8 cellular contexts compared by ENCODE assay signal in the genomic region with DNA sequence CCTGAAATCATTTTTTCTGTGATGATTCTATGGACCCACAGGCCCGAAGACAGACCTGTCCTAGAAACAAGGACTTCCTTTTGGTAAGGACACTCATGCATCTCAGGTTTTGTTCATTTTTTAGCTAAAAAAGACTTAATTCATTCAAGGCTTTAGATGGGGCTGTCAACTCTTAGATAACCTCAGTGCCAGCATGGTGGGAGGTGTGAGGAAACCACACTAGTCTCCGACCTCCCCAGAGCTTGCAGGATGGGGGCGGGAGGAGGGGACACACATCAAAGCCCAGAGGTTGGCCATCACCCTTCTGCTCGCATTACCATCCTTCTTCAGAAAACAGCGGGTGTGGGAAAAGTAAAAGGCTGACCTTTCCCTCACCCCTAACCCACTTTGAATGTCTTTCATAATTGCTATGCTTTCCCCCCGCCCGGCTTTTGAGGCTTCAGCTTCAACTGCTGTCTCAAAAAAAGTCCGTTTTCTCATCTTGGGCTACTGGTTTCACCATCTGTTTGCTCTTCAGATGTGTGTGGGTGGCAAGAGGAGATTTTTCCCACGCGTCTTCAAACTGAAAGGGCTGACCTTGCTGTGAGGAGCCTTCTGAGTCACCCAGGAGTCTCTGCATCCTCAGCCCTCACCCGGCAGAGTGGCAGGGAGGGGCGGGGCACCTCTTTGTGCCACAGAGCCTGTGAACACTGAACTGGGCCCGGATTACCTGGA. TPM values are rescaled to one million over a fixed set of nuclear protein-coding genes. Genes with fewer than 3 reads are reported as not detected.
DNase-seq lines count a peak whose midpoint lies in the region; ATAC-seq and TF ChIP-seq lines count a peak whose summit lies in the region.
"Had no signal": no experiment of that assay in that cellular context is flagged by ENCODE, and none has a peak within 500 bp of the region (broad histone marks: within the 10 kb centered on the region; RNA-seq: fewer than 3 reads in every experiment).

No MANE protein-coding gene starts in this region.

- peak overlapping the region; percentile 17 for H3K27ac ChIP-seq in RWPE1
- H3K27ac ChIP-seq: gastrocnemius medialis had no signal

- DNase-seq in RWPE1 (ENCODE audit: low spot score) (peak; percentile 71), mucosa of descending colon (peak; percentile 38 to 64 (median 54)), SK-N-DZ (ENCODE audit: low spot score) (no peak)
- peak; percentile 82 for DNase-seq in stimulated activated naive CD8-positive, alpha-beta T cell treated with anti-CD3 and anti-CD28 coated beads, Interleukin-15, Interleukin-2, amounts not matched to agents 100 U/mL and 50 U/mL, for 24 hours
- DNase-seq: gastrocnemius medialis had no signal

- peak overlapping the region; percentile 58 for H3K27ac Mint-ChIP-seq in activated naive CD8-positive, alpha-beta T cell

- no peaks in the 10 kb centered on the region for H3K36me3 ChIP-seq in mucosa of descending colon (ENCODE audit: low read depth)

- TF ChIP-seq CTCF in RWPE1 (conservative IDR thresholded peaks at IDR 0.05; ENCODE audit: low read depth): no peak
- no peak for TF ChIP-seq CTCF in mucosa of descending colon (IDR thresholded peaks at IDR 0.05)

- H3K9me3 Mint-ChIP-seq in activated naive CD8-positive, alpha-beta T cell (ENCODE audit: low read depth): no peaks in the 10 kb centered on the region

- POLR2A ChIA-PET in RWPE1 (lab: Yijun Ruan, JAX; ENCODE audit: low non-redundant PET): no interaction called here

- peaks cover 22% of the 10 kb centered on the region for H3K4me1 Mint-ChIP-seq in activated naive CD8-positive, alpha-beta T cell (ENCODE audit: low read depth)

- ATAC-seq in GM19023 (IDR thresholded peaks at IDR 0.05; ENCODE audit: unreplicated experiment) (peak; percentile 93), HG02973 (IDR thresholded peaks at IDR 0.05; ENCODE audit: unreplicated experiment) (peak; percentile 92), mucosa of descending colon (peak; percentile 70)
- peak; percentile 94 for ATAC-seq in stimulated activated naive CD8-positive, alpha-beta T cell treated with anti-CD3 and anti-CD28 coated beads, Interleukin-15, Interleukin-2, amounts not matched to agents 100 U/mL and 50 U/mL, for 24 hours

- no peak overlapping the region for H3K4me3 ChIP-seq in mucosa of descending colon
- H3K4me3 ChIP-seq: gastrocnemius medialis had no signal

- intact Hi-C loops in mucosa of descending colon (cut with DNase I, micrococcal nuclease): loop anchor here in 1 of 2 donors (10.0 kb wide), 1 partner anchor 151 kb away; no protein-coding TSS in a partner anchor

- CTCF ChIA-PET in RWPE1 (lab: Yijun Ruan, JAX): no interaction called here

- H3K27me3 Mint-ChIP-seq in activated naive CD8-positive, alpha-beta T cell: peaks cover 3% of the 10 kb centered on the region

- no peaks in the 10 kb centered on the region for H3K4me1 ChIP-seq in mucosa of descending colon (ENCODE audit: low read depth)
- H3K4me1 ChIP-seq: gastrocnemius medialis had no signal

- peaks cover 6% of the 10 kb centered on the region for H3K36me3 Mint-ChIP-seq in activated naive CD8-positive, alpha-beta T cell

- H3K9me3 ChIP-seq in mucosa of descending colon: no peaks in the 10 kb centered on the region
- H3K9me3 ChIP-seq: gastrocnemius medialis had no signal

- H3K4me3 Mint-ChIP-seq in activated naive CD8-positive, alpha-beta T cell: peak overlapping the region; percentile 70

RNA-seq across cellular contexts. Expression of a gene that starts 27.6 kb away (rescaled TPM):
- total RNA-seq in mucosa of descending colon: 1 to 10 TPM; 1.5 to 3.6 (median 1.7) TPM
- not detected in 2 replicates for polyA plus RNA-seq in SK-N-DZ (2014; cell fraction: cytosol; rRNA removed)
- polyA plus RNA-seq in SK-N-DZ (2014; cell fraction: nucleus; rRNA removed): not detected in 2 replicates

RNA-seq across cellular contexts. Expression of a gene that starts 29.3 kb away (rescaled TPM):
- total RNA-seq in mucosa of descending colon: under 1 TPM in 2 of 3 donors, not detected in 1; 0.12 to 0.22 TPM
- polyA plus RNA-seq in SK-N-DZ (2014; cell fraction: cytosol; rRNA removed): not detected in 2 replicates
- polyA plus RNA-seq in SK-N-DZ (2014; cell fraction: nucleus; rRNA removed): not detected in 2 replicates
